Comparison of ENCODE assay signal across 1 cellular context in the genomic region with DNA sequence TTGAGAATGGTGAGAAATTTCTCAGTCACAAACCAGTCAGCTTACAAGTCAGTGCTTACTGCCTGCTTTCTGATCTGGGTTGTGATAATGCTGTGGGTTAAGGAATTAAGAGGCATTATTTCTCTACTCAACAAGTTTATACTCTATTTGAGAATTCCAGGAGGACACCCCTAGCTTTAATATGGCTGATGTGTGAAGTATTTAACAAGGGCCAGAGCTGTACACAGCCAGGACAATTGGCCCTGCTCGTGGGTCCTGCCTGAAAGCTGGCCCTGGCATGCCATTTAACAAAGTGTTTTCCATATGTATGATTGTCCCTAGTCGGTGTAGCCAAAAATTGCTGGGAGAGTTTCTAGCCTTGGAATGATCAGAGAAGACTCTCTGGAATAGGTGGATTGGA.
TF ChIP-seq lines count a peak whose summit lies in the region.

No MANE protein-coding gene starts in this region.

TF ChIP-seq in A549, 52 proteins besides CTCF, POLR2A, EP300 and RAD21 (continued from another document):
- no peak for TF ChIP-seq KDM1A (IDR thresholded peaks at IDR 0.05; ENCODE audit: low read depth)
- no peak for TF ChIP-seq ZSCAN20 (CRISPR knock-in tag; IDR thresholded peaks at IDR 0.05)
- TF ChIP-seq NFE2L2 (conservative IDR thresholded peaks at IDR 0.05; ENCODE audit: low read length) = no peak
- no peak for TF ChIP-seq RCOR1 (IDR thresholded peaks at IDR 0.05; ENCODE audit: low read depth, low read length)
- no peak for TF ChIP-seq FOXS1 (CRISPR knock-in tag; IDR thresholded peaks at IDR 0.05)
- TF ChIP-seq, protein P1, sequence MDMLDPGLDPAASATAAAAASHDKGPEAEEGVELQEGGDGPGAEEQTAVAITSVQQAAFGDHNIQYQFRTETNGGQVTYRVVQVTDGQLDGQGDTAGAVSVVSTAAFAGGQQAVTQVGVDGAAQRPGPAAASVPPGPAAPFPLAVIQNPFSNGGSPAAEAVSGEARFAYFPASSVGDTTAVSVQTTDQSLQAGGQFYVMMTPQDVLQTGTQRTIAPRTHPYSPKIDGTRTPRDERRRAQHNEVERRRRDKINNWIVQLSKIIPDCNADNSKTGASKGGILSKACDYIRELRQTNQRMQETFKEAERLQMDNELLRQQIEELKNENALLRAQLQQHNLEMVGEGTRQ (IDR thresholded peaks at IDR 0.05) = no peak
- no peak for TF ChIP-seq MAFK (IDR thresholded peaks at IDR 0.05; ENCODE audit: partially characterized antibody)
- TF ChIP-seq FOSB (CRISPR knock-in tag; IDR thresholded peaks at IDR 0.05) = no peak
- no peak for TF ChIP-seq ESRRA (IDR thresholded peaks at IDR 0.05; ENCODE audit: borderline replicate concordance, low read length)
- no peak for TF ChIP-seq HDAC2 (IDR thresholded peaks at IDR 0.05)
- no peak for TF ChIP-seq EHF (CRISPR knock-in tag; IDR thresholded peaks at IDR 0.05)
- TF ChIP-seq, protein P2, sequence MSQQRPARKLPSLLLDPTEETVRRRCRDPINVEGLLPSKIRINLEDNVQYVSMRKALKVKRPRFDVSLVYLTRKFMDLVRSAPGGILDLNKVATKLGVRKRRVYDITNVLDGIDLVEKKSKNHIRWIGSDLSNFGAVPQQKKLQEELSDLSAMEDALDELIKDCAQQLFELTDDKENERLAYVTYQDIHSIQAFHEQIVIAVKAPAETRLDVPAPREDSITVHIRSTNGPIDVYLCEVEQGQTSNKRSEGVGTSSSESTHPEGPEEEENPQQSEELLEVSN (IDR thresholded peaks at IDR 0.05; ENCODE audit: borderline replicate concordance, low read depth) = no peak
- no peak for TF ChIP-seq KDM5A (IDR thresholded peaks at IDR 0.05)
